23 cellular contexts compared by ENCODE assay signal in the genomic region with DNA sequence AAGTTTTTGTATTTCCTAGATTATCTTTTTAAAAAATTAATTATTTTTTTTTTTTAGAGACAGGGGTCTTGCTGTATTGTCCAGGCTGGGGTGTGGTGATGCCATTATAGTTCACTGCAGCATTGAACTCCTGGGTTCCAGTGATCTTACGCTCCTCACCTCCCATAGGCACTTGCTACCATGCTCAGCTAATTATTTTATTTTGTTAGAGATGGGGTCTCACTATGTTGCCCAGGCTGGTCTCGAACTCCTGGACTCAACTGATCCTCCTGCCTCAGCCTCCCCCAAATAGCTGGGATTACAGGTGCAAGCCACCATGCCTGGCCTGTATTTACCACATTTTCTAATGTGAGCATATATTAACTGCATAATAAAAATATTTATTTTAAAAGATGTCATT.
DNase-seq lines count a peak whose midpoint lies in the region; ATAC-seq, FAIRE-seq and TF ChIP-seq lines count a peak whose summit lies in the region.
"Had no signal": no experiment of that assay in that cellular context is flagged by ENCODE, and none has a peak within 500 bp of the region (broad histone marks: within the 10 kb centered on the region; RNA-seq: fewer than 3 reads in every experiment).

No MANE protein-coding gene starts in this region.

- no peak for TF ChIP-seq POLR2A in H1 (IDR thresholded peaks at IDR 0.05; ENCODE audit: control extremely low read depth in 1 of 2, low read depth in 2 of 2, low read length in 2 of 2)
- no peak for TF ChIP-seq POLR2A in lower leg skin (IDR thresholded peaks at IDR 0.05)

- no peaks in the 10 kb centered on the region for H3K4me1 ChIP-seq in HEK293 (ENCODE audit: control insufficient read depth, insufficient read depth, low read length)
- H3K4me1 ChIP-seq in H1 (replicated peaks in 1 of 4; ENCODE audit: control insufficient read depth in 3 of 4, insufficient read depth in 4 of 4, low read length in 3 of 4), result no peaks in the 10 kb centered on the region
- H3K4me1 ChIP-seq: BE2C, BLaER1 had no signal

- no peak overlapping the region for H3K4me3 Mint-ChIP-seq in WTC11
- H3K4me3 Mint-ChIP-seq: CD14-positive monocyte; CD4-positive, alpha-beta memory T cell; CD4-positive, CD25-positive, alpha-beta regulatory T cell; CD8-positive, alpha-beta memory T cell had no signal

- H3K4me1 Mint-ChIP-seq in WTC11, result 0 out of 2 replicates have a peak, but pooled peaks cover 4% of the 10 kb centered on the region
- H3K4me1 Mint-ChIP-seq: CD14-positive monocyte; CD4-positive, alpha-beta memory T cell; CD4-positive, CD25-positive, alpha-beta regulatory T cell; CD8-positive, alpha-beta memory T cell had no signal

- no peaks in the 10 kb centered on the region for H4K20me1 ChIP-seq in H1 (replicated peaks in 1 of 2; ENCODE audit: control insufficient read depth in 1 of 2, insufficient read depth in 2 of 2, low read length in 2 of 2)
- H4K20me1 ChIP-seq: BLaER1 had no signal

- no peak overlapping the region for H2BK15ac ChIP-seq in H1 (ENCODE audit: low read length)

- no peak overlapping the region for H2AK5ac ChIP-seq in H1 (ENCODE audit: low read depth, low read length)

- H4K91ac ChIP-seq in H1 (replicated peaks; ENCODE audit: insufficient read length, low read length), result no peak overlapping the region

- H2AFZ ChIP-seq in H1 (ENCODE audit: low read length), result no peak overlapping the region

- H2BK5ac ChIP-seq in H1 (ENCODE audit: low read depth, low read length), result no peak overlapping the region

- no peak overlapping the region for H3K4me2 ChIP-seq in H1 (ENCODE audit: insufficient read depth in 1 of 2, low read depth in 2 of 2, low read length in 2 of 2)
- H3K4me2 ChIP-seq: BLaER1 had no signal

- FAIRE-seq in H1 (lab: Jason Lieb, UNC), result no peak
- FAIRE-seq: GM12891, GM19239 had no signal

- no peak overlapping the region for H3K56ac ChIP-seq in H1 (replicated peaks; ENCODE audit: insufficient read length, low read depth, low read length)

- H3K27ac ChIP-seq in HEK293 (ENCODE audit: extremely low read depth, low read depth, low read length), result no peak overlapping the region
- H3K27ac ChIP-seq in H1 (ENCODE audit: low read depth, low read length), result no peak overlapping the region
- H3K27ac ChIP-seq: BLaER1 had no signal

- TF ChIP-seq CTCF in HEK293 (tag by site-specific recombination; IDR thresholded peaks at IDR 0.05), result no peak
- no peak for TF ChIP-seq CTCF in WTC11 (IDR thresholded peaks at IDR 0.05)
- TF ChIP-seq CTCF in H1 (IDR thresholded peaks at IDR 0.05; ENCODE audit: control extremely low read depth in 1 of 3, insufficient read depth in 1 of 3, low read depth in 1 of 3, low read length in 3 of 3), result no peak
- TF ChIP-seq CTCF in lower leg skin (IDR thresholded peaks at IDR 0.05), result no peak

- peaks cover 8% of the 10 kb centered on the region for H3K36me3 Mint-ChIP-seq in WTC11

- H3K23me2 ChIP-seq in H1 (ENCODE audit: low read depth, low read length), result no peaks in the 10 kb centered on the region

- H2BK12ac ChIP-seq in H1 (ENCODE audit: low read depth, low read length), result no peak overlapping the region

- no peak overlapping the region for H3K9ac ChIP-seq in H1 (replicated peaks in 1 of 4; ENCODE audit: extremely low read depth in 1 of 4, low read depth in 3 of 4, low read length in 3 of 4)
- H3K9ac ChIP-seq: BLaER1 had no signal

- H3K4me3 ChIP-seq in HEK293 (ENCODE audit: low read depth, low read length) (no peak overlapping the region), H1 (ENCODE audit: extremely low read depth in 1 of 4, insufficient read depth in 2 of 4, low read depth in 3 of 4, low read length in 4 of 4) (no peak overlapping the region), lower leg skin (ENCODE audit: low read depth, poor library complexity, severe bottlenecking) (no peak overlapping the region)
- H3K4me3 ChIP-seq: BLaER1 had no signal

- H2BK120ac ChIP-seq in H1 (replicated peaks; ENCODE audit: low read depth, low read length), result no peak overlapping the region

- no peaks in the 10 kb centered on the region for H3K27me3 ChIP-seq in H1 (replicated peaks in 1 of 4; ENCODE audit: control insufficient read depth in 3 of 4, extremely low read depth in 1 of 4, insufficient read depth in 3 of 4, low read length in 3 of 4)
- H3K27me3 ChIP-seq: BE2C, BLaER1 had no signal

- no peak for TF ChIP-seq RAD21 in H1 (IDR thresholded peaks at IDR 0.05 in 1 of 2, conservative IDR thresholded peaks at IDR 0.05 in 1 of 2; ENCODE audit: low read depth in 2 of 2, low read length in 2 of 2)

- WGBS in H1 (ENCODE audit: extremely low coverage in 1 of 2, insufficient coverage in 1 of 2, insufficient read length in 1 of 2, insufficient replicate concordance in 2 of 2, low coverage in 1 of 2, low lambda C conversion rate in 2 of 2, missing lambda C conversion rate in 1 of 2), 2 experiments, result 100% methylated on average over 2 of the region's 2 CpGs; no CpG with 5 or more reads in 1 of the 2 experiments
- WGBS in lower leg skin, 2 donors, result 47 to 96% methylated on average over 2 of the region's 2 CpGs

- no peaks in the 10 kb centered on the region for H3K79me2 ChIP-seq in H1 (ENCODE audit: control insufficient read depth in 1 of 2, insufficient read depth in 2 of 2, low read length in 2 of 2)

- no peak overlapping the region for H3K14ac ChIP-seq in H1 (ENCODE audit: insufficient read length)

- H3K79me1 ChIP-seq in H1 (ENCODE audit: low read depth, low read length), result no peaks in the 10 kb centered on the region

- H3K9me3 Mint-ChIP-seq in WTC11, result no peaks in the 10 kb centered on the region
- H3K9me3 Mint-ChIP-seq: CD4-positive, alpha-beta memory T cell; CD4-positive, CD25-positive, alpha-beta regulatory T cell; CD8-positive, alpha-beta memory T cell had no signal

- POLR2A ChIA-PET in HEK293 (lab: Yijun Ruan, JAX), result no interaction called here
- POLR2A ChIA-PET in WTC11 (lab: Charles Lee), result no interaction called here
- POLR2A ChIA-PET in H1 (lab: Charles Lee; ENCODE audit: partially characterized antibody), result no interaction called here

- no peaks in the 10 kb centered on the region for H3K9me3 ChIP-seq in HEK293 (ENCODE audit: control insufficient read depth, insufficient read depth, low read depth, low read length)
- no peaks in the 10 kb centered on the region for H3K9me3 ChIP-seq in H1 (ENCODE audit: insufficient read depth in 2 of 2, low read depth in 1 of 2, low read length in 1 of 2)
- H3K9me3 ChIP-seq: BE2C, BLaER1 had no signal

- no peak for TF ChIP-seq EP300 in H1 (IDR thresholded peaks at IDR 0.05; ENCODE audit: borderline replicate concordance in 1 of 2, low read depth in 2 of 2, low read length in 2 of 2)

- no peak for DNase-seq in WTC11 (ENCODE audit: low spot score)
- no peak for DNase-seq in H1 (ENCODE audit: low read depth in 1 of 2, low spot score in 2 of 2)
- DNase-seq in lower leg skin (ENCODE audit: low spot score in 2 of 2), result no peak
- DNase-seq: 8988T; ACHN; BE2C; C1 segment of cervical spinal cord; CD4-positive, alpha-beta memory T cell; CD4-positive, CD25-positive, alpha-beta regulatory T cell; CD8-positive, alpha-beta memory T cell; COR-L47; DMS 273 treated with DMSO at 0.1 percent for 48 hours; DMS153; DMS53; DMS79; DND-41; GF-D8 had no signal

- H3K36me3 ChIP-seq in HEK293 (ENCODE audit: control insufficient read depth in 2 of 2, insufficient read depth in 1 of 2, low read length in 2 of 2) (peaks cover 0 to 3% of the 10 kb centered on the region in 2 experiments; a peak in 1 of 3 replicates), H1 (ENCODE audit: control insufficient read depth in 2 of 4, insufficient read depth in 4 of 4, low read length in 3 of 4) (peaks cover 0 to 9% (median 2%) of the 10 kb centered on the region in 4 experiments; a peak in 3 of 8 replicates)

- H3K27ac Mint-ChIP-seq in WTC11, result no peak overlapping the region
- H3K27ac Mint-ChIP-seq: CD14-positive monocyte; CD4-positive, alpha-beta memory T cell; CD4-positive, CD25-positive, alpha-beta regulatory T cell; CD8-positive, alpha-beta memory T cell had no signal

- H3K27me3 Mint-ChIP-seq in WTC11 (ENCODE audit: low read depth), result no peaks in the 10 kb centered on the region
- H3K27me3 Mint-ChIP-seq: CD4-positive, alpha-beta memory T cell; CD4-positive, CD25-positive, alpha-beta regulatory T cell; CD8-positive, alpha-beta memory T cell had no signal

- CTCF ChIA-PET in HEK293 (lab: Yijun Ruan, JAX), result interaction anchor here (0.7 to 2.1 kb wide), 2 partner anchors 10 kb away, joined by 3 to 8 read pairs; no protein-coding TSS in a partner anchor
- CTCF ChIA-PET in WTC11 (lab: Charles Lee), result interaction anchor here (0.6 kb wide), 1 partner anchor 662 kb away, joined by 3 read pairs; no protein-coding TSS in a partner anchor
- CTCF ChIA-PET in H1 (lab: Charles Lee; ENCODE audit: partially characterized antibody), result no interaction called here

- H3K4ac ChIP-seq in H1 (replicated peaks; ENCODE audit: insufficient read length, low read depth, low read length), result no peak overlapping the region

- intact Hi-C loops in lower leg skin (cut with DNase I; ENCODE audit: low total_unique reads), result no loop called here

- no peak overlapping the region for H4K8ac ChIP-seq in H1 (ENCODE audit: extremely low read depth, insufficient read depth, low read length)

- ATAC-seq in WTC11 (no peak), GM21737 (IDR thresholded peaks at IDR 0.05; ENCODE audit: unreplicated experiment) (no peak)

- no peak overlapping the region for H2BK20ac ChIP-seq in H1 (ENCODE audit: low read length)

- H4K5ac ChIP-seq in H1 (ENCODE audit: insufficient read length, low read depth, low read length), result no peak overlapping the region

- no peak overlapping the region for H3K18ac ChIP-seq in H1 (ENCODE audit: extremely low read depth, low read length)

- no peak overlapping the region for H3K23ac ChIP-seq in H1 (ENCODE audit: insufficient read length)

TF ChIP-seq in HEK293, 187 proteins besides CTCF, POLR2A, EP300 and RAD21 (continues in another document):
- TF ChIP-seq ZNF777 (tag by site-specific recombination; IDR thresholded peaks at IDR 0.05; ENCODE audit: borderline replicate concordance), result no peak
- TF ChIP-seq ZNF544 (tag by site-specific recombination; IDR thresholded peaks at IDR 0.05), result no peak
- no peak for TF ChIP-seq KLF10 (tag by site-specific recombination; IDR thresholded peaks at IDR 0.05)
- no peak for TF ChIP-seq ZSCAN23 (tag by site-specific recombination; IDR thresholded peaks at IDR 0.05)

TF ChIP-seq in WTC11, 78 proteins besides CTCF, POLR2A, EP300 and RAD21 (continues in another document):
- TF ChIP-seq NR2C2 (CRISPR knock-in tag; IDR thresholded peaks at IDR 0.05) (no peak), ETV6 (CRISPR knock-in tag; IDR thresholded peaks at IDR 0.05) (no peak), NR3C1 (CRISPR knock-in tag; conservative IDR thresholded peaks at IDR 0.05; ENCODE audit: low read depth) (no peak), PRRX2 (CRISPR knock-in tag; IDR thresholded peaks at IDR 0.05) (no peak)
